In the genomic region with DNA sequence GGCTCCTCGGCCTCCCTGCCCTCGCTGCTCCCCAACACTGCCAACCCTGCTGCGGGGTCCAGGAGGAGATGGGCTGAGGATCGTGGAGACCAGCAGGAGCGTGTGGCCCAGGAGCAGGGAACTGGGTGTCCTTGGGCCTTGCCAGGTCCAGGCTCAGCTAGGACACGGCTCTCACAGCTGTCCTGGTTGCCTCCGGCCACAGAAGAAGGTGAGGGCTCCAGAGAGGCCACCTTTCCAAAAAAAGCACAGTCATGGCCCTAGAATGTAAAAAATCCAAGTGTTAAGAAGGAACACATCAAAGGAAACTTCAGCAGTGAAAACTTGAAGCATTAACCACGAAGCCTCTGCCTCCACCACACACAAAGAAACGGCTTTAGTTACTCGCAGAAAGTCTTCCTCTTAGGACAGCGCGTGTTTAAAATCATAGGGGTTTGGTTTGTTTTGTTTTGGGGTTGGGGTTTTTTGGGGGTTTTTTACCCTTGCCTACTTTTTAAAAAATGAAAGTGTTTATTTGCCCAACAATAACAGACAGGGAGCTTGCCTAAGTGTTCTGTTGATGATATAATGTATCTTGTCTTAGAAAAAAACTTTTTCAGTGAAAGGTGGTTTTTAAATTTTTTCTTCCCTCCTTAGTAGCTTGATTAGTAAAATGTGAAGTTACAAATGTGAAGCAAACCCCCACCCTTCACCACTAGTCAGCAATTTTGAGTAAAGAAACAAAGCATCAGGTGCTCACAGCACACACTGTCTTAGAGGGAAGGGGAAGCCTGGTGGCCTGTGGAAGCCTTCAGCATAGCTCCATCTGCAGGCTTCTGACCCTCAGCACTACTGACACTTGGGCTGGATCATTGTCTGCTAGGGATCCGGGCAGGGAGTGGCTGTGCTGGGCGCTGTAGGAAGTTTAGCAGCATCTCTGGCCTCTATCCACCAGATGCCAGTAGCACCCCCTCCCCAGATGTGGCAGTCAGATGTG, we compare ENCODE assay signal across 8 cellular contexts. TPM values are rescaled to one million over a fixed set of nuclear protein-coding genes. Genes with fewer than 3 reads are reported as not detected.
A peak's percentile ranks its signal among the peaks of the same experiment; 100 is the strongest.
DNase-seq lines count a peak whose midpoint lies in the region; ATAC-seq, FAIRE-seq and TF ChIP-seq lines count a peak whose summit lies in the region.

No MANE protein-coding gene starts in this region.

- H3K4me2 ChIP-seq in endothelial cell of umbilical vein (ENCODE audit: insufficient read depth, low read length), result no peak overlapping the region
- H3K4me2 ChIP-seq in trophoblast cell (ENCODE audit: low read length), result no peak overlapping the region

- H4K12ac ChIP-seq in trophoblast cell (ENCODE audit: low read depth, low read length), result peak overlapping the region; percentile 52

- dilution Hi-C loops in endothelial cell of umbilical vein (cut with MboI; ENCODE audit: extremely low pct_ligation_motif_present, low sequenced_read_pairs), result no loop called here

- TF ChIP-seq CTCF in endothelial cell of umbilical vein (IDR thresholded peaks at IDR 0.05; ENCODE audit: extremely low read depth in 1 of 2, insufficient read depth in 1 of 2, low read depth in 1 of 2, low read length in 2 of 2) (peak; percentile 44 to 62), tibial artery (IDR thresholded peaks at IDR 0.05) (no peak)

- peak overlapping the region; percentile 16 for H3K14ac ChIP-seq in trophoblast cell (ENCODE audit: low read length)

- H2BK5ac ChIP-seq in trophoblast cell (ENCODE audit: low read depth, low read length, poor library complexity), result no peak overlapping the region

- peak; percentile 26 for DNase-seq in stimulated activated CD4-positive, alpha-beta T cell treated with anti-CD3 and anti-CD28 coated beads, Interleukin-12 subunit alpha, Interleukin-12 subunit beta, amount 100 ng/mL, for 4 hours
- DNase-seq in stimulated activated CD4-positive, alpha-beta T cell treated with anti-CD3 and anti-CD28 coated beads, Interleukin-2, amount 100 ng/mL, for 48 hours, result no peak
- peak; percentile 81 for DNase-seq in SW480 (ENCODE audit: low spot score)
- DNase-seq in endothelial cell of umbilical vein (ENCODE audit: low read depth, low spot score), result peak; percentile 42
- DNase-seq in trophoblast cell, result peak; percentile 75 to 93
- no peak for DNase-seq in anterior cingulate cortex (lab: John Stamatoyannopoulos, UW)
- DNase-seq in tibial artery, result no peak

- H4K8ac ChIP-seq in trophoblast cell (ENCODE audit: low read depth, low read length), result no peak overlapping the region

- H4K20me1 ChIP-seq in endothelial cell of umbilical vein (replicated peaks; ENCODE audit: control insufficient read depth, extremely low read depth, insufficient read depth, low read length), result no peaks in the 10 kb centered on the region

- no peak overlapping the region for H3K23ac ChIP-seq in trophoblast cell (ENCODE audit: low read length)

- peaks cover 11 to 30% of the 10 kb centered on the region in 2 experiments for H3K36me3 ChIP-seq in endothelial cell of umbilical vein (ENCODE audit: control insufficient read depth in 2 of 2, extremely low read depth in 1 of 2, insufficient read depth in 2 of 2, low read length in 2 of 2)
- H3K36me3 ChIP-seq in trophoblast cell (ENCODE audit: control insufficient read depth in 1 of 2, insufficient read depth in 2 of 2, low read length in 2 of 2), result peaks cover 24 to 35% of the 10 kb centered on the region in 2 experiments
- peaks cover 29 to 54% (median 49%) of the 10 kb centered on the region in 3 donors for H3K36me3 ChIP-seq in tibial artery

- no peak overlapping the region for H2AFZ ChIP-seq in endothelial cell of umbilical vein (ENCODE audit: low read depth, low read length)
- H2AFZ ChIP-seq in trophoblast cell (ENCODE audit: insufficient read depth, low read length, poor library complexity), result no peak overlapping the region

- H3K9me1 ChIP-seq in endothelial cell of umbilical vein (replicated peaks; ENCODE audit: control insufficient read depth, extremely low read depth, insufficient read depth, low read length), result no peaks in the 10 kb centered on the region

- H3K27ac ChIP-seq in endothelial cell of umbilical vein (ENCODE audit: insufficient read depth, low read depth, low read length) (no peak overlapping the region), trophoblast cell (ENCODE audit: low read depth, low read length) (peak overlapping the region; percentile 0), tibial artery (peak overlapping the region in 1 of 2 donors; percentile 7)

- peaks cover 40% of the 10 kb centered on the region for H3K4me1 ChIP-seq in endothelial cell of umbilical vein (ENCODE audit: control insufficient read depth, extremely low read depth, insufficient read depth, low read length)
- peaks cover 4 to 5% of the 10 kb centered on the region in 2 experiments for H3K4me1 ChIP-seq in trophoblast cell (ENCODE audit: control insufficient read depth in 1 of 2, insufficient read depth in 2 of 2, low read length in 2 of 2)
- H3K4me1 ChIP-seq in tibial artery, result peaks cover 0 to 33% (median 15%) of the 10 kb centered on the region in 4 donors

- CTCF ChIA-PET in endothelial cell of umbilical vein (lab: Charles Lee), result interaction anchor here (0.6 to 9.0 kb wide), 19 partner anchors 9 to 384 kb away, joined by 3 to 133 read pairs (median 4); a partner anchor contains a TSS

- H3K79me2 ChIP-seq in endothelial cell of umbilical vein (ENCODE audit: control insufficient read depth, insufficient read depth, low read length), result peaks cover 65% of the 10 kb centered on the region
- H3K79me2 ChIP-seq in trophoblast cell (ENCODE audit: control insufficient read depth, insufficient read depth, low read length, poor library complexity), result no peaks in the 10 kb centered on the region

- no peak overlapping the region for H4K91ac ChIP-seq in trophoblast cell (ENCODE audit: low read depth, low read length)

- FAIRE-seq in endothelial cell of umbilical vein (lab: Jason Lieb, UNC), result peak; percentile 82

- POLR2A ChIA-PET in endothelial cell of umbilical vein (lab: Charles Lee), result no interaction called here

- H3K18ac ChIP-seq in trophoblast cell (ENCODE audit: low read length), result peak overlapping the region; percentile 9

- H3K9me3 ChIP-seq in endothelial cell of umbilical vein (replicated peaks; ENCODE audit: control insufficient read depth, insufficient read depth, low read length), result no peaks in the 10 kb centered on the region
- no peaks in the 10 kb centered on the region for H3K9me3 ChIP-seq in trophoblast cell (ENCODE audit: insufficient read depth, low read depth, low read length)
- no peaks in the 10 kb centered on the region for H3K9me3 ChIP-seq in tibial artery

- TF ChIP-seq POLR2A in endothelial cell of umbilical vein (IDR thresholded peaks at IDR 0.05; ENCODE audit: low read depth, low read length), result no peak

- WGBS in trophoblast cell (ENCODE audit: extremely low coverage, insufficient coverage, insufficient read length), result no CpG with 5 or more reads among the region's 14 CpGs

- ATAC-seq in HG03108 (IDR thresholded peaks at IDR 0.05; ENCODE audit: unreplicated experiment), result peak; percentile 73

- H2BK120ac ChIP-seq in trophoblast cell (ENCODE audit: insufficient read depth, low read length, poor library complexity), result peak overlapping the region; percentile 10

- BruUV-seq in endothelial cell of umbilical vein (replicated peaks; lab: Mats Ljungman, UMichigan), result no TSS peak

- peaks cover 2% of the 10 kb centered on the region for H3K79me1 ChIP-seq in trophoblast cell (ENCODE audit: low read length)

- peak overlapping the region; percentile 34 for H2AK5ac ChIP-seq in trophoblast cell (ENCODE audit: low read length)

- H2BK12ac ChIP-seq in trophoblast cell (ENCODE audit: low read length), result no peak overlapping the region

- no peak overlapping the region for H3K4ac ChIP-seq in trophoblast cell (ENCODE audit: low read depth, low read length)

- intact Hi-C loops in endothelial cell of umbilical vein (cut with micrococcal nuclease) (no loop called here), tibial artery (cut with DNase I; ENCODE audit: low total_unique reads) (no loop called here)

- no peaks in the 10 kb centered on the region for H3K27me3 ChIP-seq in endothelial cell of umbilical vein (ENCODE audit: control insufficient read depth in 2 of 2, insufficient read depth in 2 of 2, low read length in 2 of 2)
- no peaks in the 10 kb centered on the region for H3K27me3 ChIP-seq in trophoblast cell (ENCODE audit: insufficient read depth, low read length)
- no peaks in the 10 kb centered on the region for H3K27me3 ChIP-seq in tibial artery

- no peak overlapping the region for H3K9ac ChIP-seq in endothelial cell of umbilical vein (replicated peaks; ENCODE audit: extremely low read depth, insufficient read depth, low read length)
- no peak overlapping the region for H3K9ac ChIP-seq in trophoblast cell (ENCODE audit: low read length)

- H3K4me3 ChIP-seq in endothelial cell of umbilical vein (replicated peaks in 1 of 3; ENCODE audit: insufficient read depth in 1 of 3, low read depth in 1 of 3, low read length in 3 of 3) (no peak overlapping the region), trophoblast cell (ENCODE audit: low read depth, low read length) (no peak overlapping the region), tibial artery (no peak overlapping the region)

TF ChIP-seq in endothelial cell of umbilical vein, 7 proteins besides CTCF, POLR2A, EP300 and RAD21:
- no peak for TF ChIP-seq JUN (IDR thresholded peaks at IDR 0.05; ENCODE audit: borderline replicate concordance, insufficient read depth, insufficient read length, low read depth)
- no peak for TF ChIP-seq POLR2AphosphoS5 (IDR thresholded peaks at IDR 0.05; ENCODE audit: insufficient read depth, low read depth, low read length)
- TF ChIP-seq EZH2 (IDR thresholded peaks at IDR 0.05; ENCODE audit: borderline replicate concordance, low read depth, low read length, severe bottlenecking), result no peak
- no peak for TF ChIP-seq MYC (IDR thresholded peaks at IDR 0.05; ENCODE audit: low read depth, low read length)
- TF ChIP-seq, protein P1, sequence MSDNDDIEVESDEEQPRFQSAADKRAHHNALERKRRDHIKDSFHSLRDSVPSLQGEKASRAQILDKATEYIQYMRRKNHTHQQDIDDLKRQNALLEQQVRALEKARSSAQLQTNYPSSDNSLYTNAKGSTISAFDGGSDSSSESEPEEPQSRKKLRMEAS (IDR thresholded peaks at IDR 0.05; ENCODE audit: insufficient read depth, insufficient read length), result no peak
- no peak for TF ChIP-seq GATA2 (IDR thresholded peaks at IDR 0.05; ENCODE audit: insufficient read depth, insufficient read length, low read depth, low read length)
- no peak for TF ChIP-seq FOS (IDR thresholded peaks at IDR 0.05; ENCODE audit: borderline replicate concordance, insufficient read depth, low read length)

RNA-seq across cellular contexts. Expression of a gene that starts 60.0 kb away (rescaled TPM):
- 57.7 and 64.3 TPM in 2 replicates for total RNA-seq in endothelial cell of umbilical vein
- 38.9 and 41.1 TPM in 2 replicates for polyA plus RNA-seq in endothelial cell of umbilical vein
- 46.3 and 46.5 TPM in 2 replicates for polyA plus RNA-seq in endothelial cell of umbilical vein (2011; cell fraction: cytosol; rRNA removed)
- 67.9 and 82.7 TPM in 2 replicates for polyA plus RNA-seq in endothelial cell of umbilical vein (2011; cell fraction: nucleus; rRNA removed)
- 54.6 and 69.0 TPM in 2 replicates for polyA plus RNA-seq in endothelial cell of umbilical vein (2012)
- 38.9 and 47.4 TPM in 2 replicates for polyA minus RNA-seq in endothelial cell of umbilical vein
- 14.3 TPM for polyA minus RNA-seq in endothelial cell of umbilical vein (2011; cell fraction: cytosol; rRNA and poly(A)+ RNA removed)
- 40.9 and 46.0 TPM in 2 replicates for polyA minus RNA-seq in endothelial cell of umbilical vein (2011; cell fraction: nucleus; rRNA and poly(A)+ RNA removed)
- polyA plus RNA-seq in trophoblast cell (2013), result 27.0 and 27.9 TPM in 2 replicates

Comparison
In these comparisons a context has a peak if more than half of its experiments do, and no peak if none do; other contexts are left out.
1. DNase-seq: peak in stimulated activated CD4-positive, alpha-beta T cell treated with anti-CD3 and anti-CD28 coated beads, Interleukin-12 subunit alpha, Interleukin-12 subunit beta, amount 100 ng/mL, for 4 hours (single experiment), SW480 (single experiment), endothelial cell of umbilical vein (single experiment) and trophoblast cell (2 of 2); none in stimulated activated CD4-positive, alpha-beta T cell treated with anti-CD3 and anti-CD28 coated beads, Interleukin-2, amount 100 ng/mL, for 48 hours (0 of 2), anterior cingulate cortex (0 of 58) and tibial artery (0 of 2).
2. CTCF ChIP-seq: peak in endothelial cell of umbilical vein (2 of 2); none in tibial artery (0 of 2).